ENCODE assay signal across 17 cellular contexts in genomic region chr12:57717846-57718640, GRCh38. TPM values are rescaled to one million over a fixed set of nuclear protein-coding genes. Genes with fewer than 3 reads are reported as not detected.
A peak's percentile ranks its signal among the peaks of the same experiment; 100 is the strongest.
DNase-seq lines count a peak whose midpoint lies in the region; ATAC-seq and TF ChIP-seq lines count a peak whose summit lies in the region.
"Had no signal": no experiment of that assay in that cellular context is flagged by ENCODE, and none has a peak within 500 bp of the region (broad histone marks: within the 10 kb centered on the region; RNA-seq: fewer than 3 reads in every experiment).

No MANE protein-coding gene starts in this region.

- no peak for DNase-seq in stimulated activated naive CD8-positive, alpha-beta T cell treated with anti-CD3 and anti-CD28 coated beads, Interleukin-15, amount 100 ng/mL, for 72 hours
- DNase-seq in stimulated activated naive CD8-positive, alpha-beta T cell treated with anti-CD3 and anti-CD28 coated beads, Interleukin-15, Interleukin-2, amounts not matched to agents 100 U/mL and 50 U/mL, for 24 hours = no peak
- DNase-seq in T-helper 17 cell (no peak), glutamatergic neuron (no peak), NCI-H446 (lab: John Stamatoyannopoulos, UW) (no peak)
- DNase-seq in stimulated activated CD4-positive, alpha-beta T cell treated with anti-CD3 and anti-CD28 coated beads, Interleukin-12 subunit alpha, Interleukin-12 subunit beta, amount 100 ng/mL, for 4 hours = no peak
- DNase-seq: CD8-positive, alpha-beta memory T cell; DMS 273 treated with DMSO at 0.1 percent for 48 hours; KG1; NCI-H1105; NCI-H187 treated with DMSO at 0.1 percent for 48 hours; NCI-H774 had no signal

- H3K4me1 Mint-ChIP-seq in stimulated activated naive CD8-positive, alpha-beta T cell treated with anti-CD3 and anti-CD28 coated beads, Interleukin-15, amount 100 ng/mL, for 72 hours = peaks cover 4% of the 10 kb centered on the region
- H3K4me1 Mint-ChIP-seq in T-helper 17 cell = peaks cover 16% of the 10 kb centered on the region
- peaks cover 5% of the 10 kb centered on the region for H3K4me1 Mint-ChIP-seq in glutamatergic neuron (ENCODE audit: low read depth, unreplicated experiment)

- no peaks in the 10 kb centered on the region for H3K27me3 Mint-ChIP-seq in stimulated activated naive CD8-positive, alpha-beta T cell treated with anti-CD3 and anti-CD28 coated beads, Interleukin-15, amount 100 ng/mL, for 72 hours
- H3K27me3 Mint-ChIP-seq in T-helper 17 cell (no peaks in the 10 kb centered on the region), glutamatergic neuron (ENCODE audit: unreplicated experiment) (peaks cover 3% of the 10 kb centered on the region)
- H3K27me3 Mint-ChIP-seq: CD8-positive, alpha-beta memory T cell had no signal

- no peaks in the 10 kb centered on the region for H3K9me3 ChIP-seq in T-helper 17 cell (ENCODE audit: control insufficient read depth, low read length, poor library complexity, severe bottlenecking)
- H3K9me3 ChIP-seq: BLaER1 had no signal

- no peaks in the 10 kb centered on the region for H3K9me3 Mint-ChIP-seq in stimulated activated naive CD8-positive, alpha-beta T cell treated with anti-CD3 and anti-CD28 coated beads, Interleukin-15, amount 100 ng/mL, for 72 hours
- H3K9me3 Mint-ChIP-seq in glutamatergic neuron (ENCODE audit: unreplicated experiment) = peaks cover 6% of the 10 kb centered on the region
- H3K9me3 Mint-ChIP-seq: CD8-positive, alpha-beta memory T cell had no signal

- no peak for ATAC-seq in stimulated activated naive CD8-positive, alpha-beta T cell treated with anti-CD3 and anti-CD28 coated beads, Interleukin-15, amount 100 ng/mL, for 72 hours
- no peak for ATAC-seq in stimulated activated naive CD8-positive, alpha-beta T cell treated with anti-CD3 and anti-CD28 coated beads, Interleukin-15, Interleukin-2, amounts not matched to agents 100 U/mL and 50 U/mL, for 24 hours
- no peak for ATAC-seq in T-helper 17 cell
- no peak for ATAC-seq in GM18909 (IDR thresholded peaks at IDR 0.05; ENCODE audit: poor library complexity, unreplicated experiment)
- ATAC-seq: Panc1, Right ventricle myocardium inferior had no signal

- peak overlapping the region; percentile 0 to 2 for H3K27ac Mint-ChIP-seq in stimulated activated naive CD8-positive, alpha-beta T cell treated with anti-CD3 and anti-CD28 coated beads, Interleukin-15, amount 100 ng/mL, for 72 hours
- H3K27ac Mint-ChIP-seq in T-helper 17 cell (peak overlapping the region; percentile 72), glutamatergic neuron (ENCODE audit: unreplicated experiment) (no peak overlapping the region)

- no peak overlapping the region for H3K4me3 Mint-ChIP-seq in stimulated activated naive CD8-positive, alpha-beta T cell treated with anti-CD3 and anti-CD28 coated beads, Interleukin-15, amount 100 ng/mL, for 72 hours
- no peak overlapping the region for H3K4me3 Mint-ChIP-seq in T-helper 17 cell
- H3K4me3 Mint-ChIP-seq in glutamatergic neuron (ENCODE audit: unreplicated experiment) = peak overlapping the region; percentile 30
- H3K4me3 Mint-ChIP-seq: CD8-positive, alpha-beta memory T cell had no signal

- H3K36me3 Mint-ChIP-seq in T-helper 17 cell (ENCODE audit: low read depth) (peaks cover 13% of the 10 kb centered on the region), glutamatergic neuron (ENCODE audit: unreplicated experiment) (peaks cover 14% of the 10 kb centered on the region)

- TF ChIP-seq CTCF in glutamatergic neuron (IDR thresholded peaks at IDR 0.05; ENCODE audit: partially characterized antibody, unreplicated experiment) = no peak

RNA-seq across cellular contexts. Expression of gene AGAP2, which starts 20.5 kb away (rescaled TPM):
- total RNA-seq in T-helper 17 cell (10 to 100 TPM; 46.5 to 57.6 TPM), glutamatergic neuron (ENCODE audit: unreplicated experiment) (45.5 TPM)
- total RNA-seq: NCI-H460 had no signal

RNA-seq across cellular contexts. Expression of gene OS9, which starts 24.1 kb away (rescaled TPM):
- total RNA-seq in T-helper 17 cell = 100 to 1,000 TPM; 138 to 142 TPM
- total RNA-seq in glutamatergic neuron (ENCODE audit: unreplicated experiment) = 225 TPM

RNA-seq across cellular contexts. Expression of gene TSPAN31, which starts 26.8 kb away (rescaled TPM):
- total RNA-seq in T-helper 17 cell (10 to 100 TPM in 1 of 2 donors, 1 to 10 TPM in 1; 9.6 to 11.8 TPM), glutamatergic neuron (ENCODE audit: unreplicated experiment) (27.2 TPM)

RNA-seq across cellular contexts. Expression of gene CDK4, which starts 34.1 kb away (rescaled TPM):
- total RNA-seq in T-helper 17 cell (10 to 100 TPM; 20.8 to 21.3 TPM), glutamatergic neuron (ENCODE audit: unreplicated experiment) (123 TPM)

RNA-seq across cellular contexts. Expression of gene MARCHF9, which starts 36.9 kb away (rescaled TPM):
- total RNA-seq in T-helper 17 cell (10 to 100 TPM; 45.3 to 62.4 TPM), glutamatergic neuron (ENCODE audit: unreplicated experiment) (26.7 TPM)
